ENCODE assay signal across 8 cellular contexts in the genomic region with DNA sequence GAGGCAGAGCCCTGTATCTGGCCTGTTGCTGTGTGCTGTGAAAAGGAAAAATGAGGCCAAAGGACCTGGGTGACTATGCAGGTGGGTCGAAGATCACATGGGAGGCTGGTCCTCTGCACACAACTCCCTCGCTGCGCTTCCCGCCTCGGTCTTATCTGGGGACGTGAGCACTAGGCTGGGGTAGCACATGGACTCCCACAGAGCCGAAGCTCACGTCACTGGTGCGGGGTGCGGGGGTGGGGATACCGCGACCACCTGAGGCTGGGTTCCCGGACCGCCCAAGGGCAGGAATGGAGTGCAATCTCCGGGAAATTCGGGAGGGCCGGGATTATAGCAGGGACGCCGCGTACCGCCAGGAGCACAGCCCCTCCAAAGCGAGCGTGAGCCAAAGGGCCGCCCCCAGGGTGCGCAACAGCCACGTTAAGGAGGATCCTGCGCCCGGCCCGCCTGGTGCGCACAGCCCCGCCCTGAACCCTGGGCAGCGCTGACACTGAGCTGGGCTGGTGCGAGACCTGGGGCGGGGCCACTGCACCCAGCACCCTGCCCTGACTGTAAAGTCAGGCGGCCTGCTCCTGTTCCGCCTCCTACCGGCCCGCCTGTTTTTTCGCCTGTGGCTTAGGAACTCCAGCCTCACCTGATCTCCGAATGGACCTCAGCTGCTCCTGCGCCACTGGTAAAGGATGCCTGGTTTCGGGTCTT. TPM values are rescaled to one million over a fixed set of nuclear protein-coding genes. Genes with fewer than 3 reads are reported as not detected.
DNase-seq lines count a peak whose midpoint lies in the region; ATAC-seq, FAIRE-seq and TF ChIP-seq lines count a peak whose summit lies in the region.

No MANE protein-coding gene starts in this region.

- peak; percentile 95 for DNase-seq in ACHN
- DNase-seq in NOMO-1 treated with dmso at 0.1 percent for 144 hours (lab: John Stamatoyannopoulos, UW; ENCODE audit: unreplicated experiment): peak; percentile 74
- DNase-seq in activated naive CD4-positive, alpha-beta T cell treated with Interleukin-2 at 50 U/mL for 16 hours: peak; percentile 82
- DNase-seq in left ventricle myocardium superior: peak; percentile 82
- no peak for DNase-seq in skeletal muscle cell (ENCODE audit: low read depth)
- no peak for DNase-seq in D721Med (ENCODE audit: insufficient read length, low spot score)
- DNase-seq in T1000 (lab: John Stamatoyannopoulos, UW): no peak

- ATAC-seq in GM21390 (IDR thresholded peaks at IDR 0.05; ENCODE audit: unreplicated experiment) (peak; percentile 58), left ventricle myocardium superior (peak; percentile 92)

- intact Hi-C loops in left ventricle myocardium superior (cut with micrococcal nuclease): no loop called here

- H3K4me3 ChIP-seq in skeletal muscle cell (ENCODE audit: low read depth, low read length): peak overlapping the region; percentile 22

- TF ChIP-seq CTCF in D721Med (IDR thresholded peaks at IDR 0.05; ENCODE audit: insufficient read depth, missing control alignments): no peak

- FAIRE-seq in D721Med (lab: Jason Lieb, UNC): no peak

- in situ Hi-C loops in ACHN (cut with HindIII; ENCODE audit: low pct_ligation_motif_present, low pct_unique_long_range_greater_than_20kb, low sequenced_read_pairs): no loop called here

RNA-seq across cellular contexts. Expression of gene MT1A, which starts 4.8 kb away (rescaled TPM):
- 2.3 TPM for total RNA-seq in left ventricle myocardium superior

RNA-seq across cellular contexts. Expression of gene MT1B, which starts 8.5 kb away (rescaled TPM):
- total RNA-seq in left ventricle myocardium superior: not detected

RNA-seq across cellular contexts. Expression of gene MT1M, which starts 10.8 kb away (rescaled TPM):
- 6.8 TPM for total RNA-seq in left ventricle myocardium superior

RNA-seq across cellular contexts. Expression of gene MT1F, which starts 14.5 kb away (rescaled TPM):
- total RNA-seq in left ventricle myocardium superior: 3.0 TPM

RNA-seq across cellular contexts. Expression of gene MT1E, which starts 17.6 kb away (rescaled TPM):
- 123 TPM for total RNA-seq in left ventricle myocardium superior

Comparison
In these comparisons a context has a peak if more than half of its experiments do, and no peak if none do; other contexts are left out.
1. DNase-seq: peak in ACHN (single experiment), NOMO-1 treated with dmso at 0.1 percent for 144 hours (single experiment), activated naive CD4-positive, alpha-beta T cell treated with Interleukin-2 at 50 U/mL for 16 hours (single experiment) and left ventricle myocardium superior (single experiment); none in skeletal muscle cell (single experiment), D721Med (single experiment) and T1000 (single experiment).